ENCODE assay signal across 15 cellular contexts in the genomic region with DNA sequence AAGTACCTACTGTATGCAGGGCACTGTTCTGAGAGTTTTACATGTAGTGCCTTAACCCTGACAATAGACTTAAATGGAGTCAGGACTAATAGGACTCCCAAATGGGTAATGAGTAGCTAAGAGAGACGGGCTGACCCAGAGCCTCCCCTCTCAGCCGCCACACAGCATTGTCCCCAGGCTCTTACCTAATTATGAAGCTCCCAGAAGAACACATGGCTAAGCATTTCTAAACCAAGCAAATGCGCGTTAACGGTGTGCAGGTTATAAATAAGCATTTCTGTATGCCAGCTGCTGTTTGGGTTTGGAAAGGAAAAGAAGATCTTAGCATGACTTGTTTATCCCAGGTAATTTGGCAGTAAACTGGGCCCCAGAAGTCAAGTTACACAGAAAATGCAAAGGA. TPM values are rescaled to one million over a fixed set of nuclear protein-coding genes. Genes with fewer than 3 reads are reported as not detected.
DNase-seq lines count a peak whose midpoint lies in the region; TF ChIP-seq lines count a peak whose summit lies in the region.
"Had no signal": no experiment of that assay in that cellular context is flagged by ENCODE, and none has a peak within 500 bp of the region (broad histone marks: within the 10 kb centered on the region; RNA-seq: fewer than 3 reads in every experiment).

No MANE protein-coding gene starts in this region.

- no peaks in the 10 kb centered on the region for H3K36me3 Mint-ChIP-seq in neural crest cell (ENCODE audit: low read depth)

- H3K4me3 Mint-ChIP-seq in neural crest cell = no peak overlapping the region
- H3K4me3 Mint-ChIP-seq: T-cell had no signal

- peak; percentile 19 for DNase-seq in NCI-H748 (lab: John Stamatoyannopoulos, UW; ENCODE audit: unreplicated experiment)
- no peak for DNase-seq in NCI-H748 treated with DMSO at 0.1 percent for 48 hours (lab: John Stamatoyannopoulos, UW)
- peak; percentile 3 for DNase-seq in NCI-H1436 (lab: John Stamatoyannopoulos, UW)
- peak; percentile 43 for DNase-seq in NCI-H2227 treated with DMSO at 0.1 percent for 48 hours (lab: John Stamatoyannopoulos, UW)
- DNase-seq in neural crest cell (ENCODE audit: low read depth, low spot score) = no peak
- no peak for DNase-seq in NCI-H1694 (lab: John Stamatoyannopoulos, UW)
- DNase-seq in coronary artery (ENCODE audit: low spot score) = no peak
- DNase-seq in DMS153 (lab: John Stamatoyannopoulos, UW) = no peak
- DNase-seq: KBM-7, NCI-H1105 treated with DMSO at 0.1 percent for 48 hours, NCI-H2029, NCI-H446, NCI-H774, T-cell had no signal

- H3K27me3 Mint-ChIP-seq in neural crest cell (ENCODE audit: low read depth) = no peaks in the 10 kb centered on the region
- H3K27me3 Mint-ChIP-seq: T-cell had no signal

- H3K4me3 ChIP-seq in coronary artery = no peak overlapping the region

- TF ChIP-seq CTCF in neural crest cell (conservative IDR thresholded peaks at IDR 0.05) = no peak
- TF ChIP-seq CTCF in coronary artery (IDR thresholded peaks at IDR 0.05) = no peak

- no peaks in the 10 kb centered on the region for H3K4me1 Mint-ChIP-seq in neural crest cell
- H3K4me1 Mint-ChIP-seq: T-cell had no signal

- peak overlapping the region; percentile 12 for H3K27ac Mint-ChIP-seq in neural crest cell (ENCODE audit: unreplicated experiment)
- H3K27ac Mint-ChIP-seq: T-cell had no signal

- no peak overlapping the region for H3K27ac ChIP-seq in coronary artery
- H3K27ac ChIP-seq: C4-2B had no signal

- no peaks in the 10 kb centered on the region for H3K9me3 Mint-ChIP-seq in neural crest cell
- H3K9me3 Mint-ChIP-seq: T-cell had no signal

RNA-seq across cellular contexts. Expression of gene KATNIP, which starts 14.3 kb away (rescaled TPM):
- 24.3 and 27.6 TPM in 2 replicates for total RNA-seq in neural crest cell

RNA-seq across cellular contexts. Expression of gene GTF3C1, which starts 14.5 kb away (rescaled TPM):
- 123 and 125 TPM in 2 replicates for total RNA-seq in neural crest cell

Comparison
In these comparisons a context has a peak if more than half of its experiments do, and no peak if none do; other contexts are left out.
1. DNase-seq: peak in NCI-H748 (single experiment), NCI-H1436 (single experiment) and NCI-H2227 treated with DMSO at 0.1 percent for 48 hours (single experiment); none in NCI-H748 treated with DMSO at 0.1 percent for 48 hours (single experiment), neural crest cell (single experiment), NCI-H1694 (single experiment), coronary artery (single experiment) and DMS153 (single experiment).